Comparison of ENCODE assay signal across 1 cellular context in genomic region chr2:27638709-27639108, GRCh38.
A peak's percentile ranks its signal among the peaks of the same experiment; 100 is the strongest.
TF ChIP-seq lines count a peak whose summit lies in the region.

No MANE protein-coding gene starts in this region.

TF ChIP-seq in SK-N-SH, 30 proteins besides CTCF, POLR2A, EP300 and RAD21:
- TF ChIP-seq POLR2AphosphoS5 (IDR thresholded peaks at IDR 0.05; ENCODE audit: low read depth, low read length) (no peak), GATA2 (CRISPR knock-in tag; IDR thresholded peaks at IDR 0.05) (no peak), JUND (IDR thresholded peaks at IDR 0.05) (peak; percentile 23; the same call in 1 of the 2 replicates), MEF2A (IDR thresholded peaks at IDR 0.05; ENCODE audit: borderline replicate concordance, low read depth) (no peak), MAX (IDR thresholded peaks at IDR 0.05; ENCODE audit: low read depth) (no peak), ELF1 (IDR thresholded peaks at IDR 0.05) (no peak), TCF12 (IDR thresholded peaks at IDR 0.05) (peak; percentile 24), TAF1 (IDR thresholded peaks at IDR 0.05; ENCODE audit: borderline replicate concordance, low read depth, low read length) (no peak), RCOR1 (IDR thresholded peaks at IDR 0.05; ENCODE audit: low read length) (no peak), RXRA (IDR thresholded peaks at IDR 0.05; ENCODE audit: borderline replicate concordance, low read depth) (no peak), NFIC (IDR thresholded peaks at IDR 0.05; ENCODE audit: borderline replicate concordance) (peak; percentile 20), MXI1 (IDR thresholded peaks at IDR 0.05; ENCODE audit: low read depth, low read length) (no peak), TEAD4 (IDR thresholded peaks at IDR 0.05; ENCODE audit: borderline replicate concordance, insufficient read depth) (0 out of 2 replicates have a peak, but pooled peaks have one; percentile 7), SIN3A (IDR thresholded peaks at IDR 0.05; ENCODE audit: borderline replicate concordance, low read depth, low read length) (no peak), YY1 (IDR thresholded peaks at IDR 0.05; ENCODE audit: low read depth) (no peak)
- TF ChIP-seq, protein P1, sequence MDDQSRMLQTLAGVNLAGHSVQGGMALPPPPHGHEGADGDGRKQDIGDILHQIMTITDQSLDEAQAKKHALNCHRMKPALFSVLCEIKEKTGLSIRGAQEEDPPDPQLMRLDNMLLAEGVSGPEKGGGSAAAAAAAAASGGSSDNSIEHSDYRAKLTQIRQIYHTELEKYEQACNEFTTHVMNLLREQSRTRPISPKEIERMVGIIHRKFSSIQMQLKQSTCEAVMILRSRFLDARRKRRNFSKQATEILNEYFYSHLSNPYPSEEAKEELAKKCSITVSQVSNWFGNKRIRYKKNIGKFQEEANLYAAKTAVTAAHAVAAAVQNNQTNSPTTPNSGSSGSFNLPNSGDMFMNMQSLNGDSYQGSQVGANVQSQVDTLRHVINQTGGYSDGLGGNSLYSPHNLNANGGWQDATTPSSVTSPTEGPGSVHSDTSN (IDR thresholded peaks at IDR 0.05) = 0 out of 2 replicates have a peak, but pooled peaks have one; percentile 44
- TF ChIP-seq, protein P2, sequence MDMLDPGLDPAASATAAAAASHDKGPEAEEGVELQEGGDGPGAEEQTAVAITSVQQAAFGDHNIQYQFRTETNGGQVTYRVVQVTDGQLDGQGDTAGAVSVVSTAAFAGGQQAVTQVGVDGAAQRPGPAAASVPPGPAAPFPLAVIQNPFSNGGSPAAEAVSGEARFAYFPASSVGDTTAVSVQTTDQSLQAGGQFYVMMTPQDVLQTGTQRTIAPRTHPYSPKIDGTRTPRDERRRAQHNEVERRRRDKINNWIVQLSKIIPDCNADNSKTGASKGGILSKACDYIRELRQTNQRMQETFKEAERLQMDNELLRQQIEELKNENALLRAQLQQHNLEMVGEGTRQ (IDR thresholded peaks at IDR 0.05; ENCODE audit: borderline replicate concordance, low read depth, low read length) = no peak
- TF ChIP-seq, protein P3, sequence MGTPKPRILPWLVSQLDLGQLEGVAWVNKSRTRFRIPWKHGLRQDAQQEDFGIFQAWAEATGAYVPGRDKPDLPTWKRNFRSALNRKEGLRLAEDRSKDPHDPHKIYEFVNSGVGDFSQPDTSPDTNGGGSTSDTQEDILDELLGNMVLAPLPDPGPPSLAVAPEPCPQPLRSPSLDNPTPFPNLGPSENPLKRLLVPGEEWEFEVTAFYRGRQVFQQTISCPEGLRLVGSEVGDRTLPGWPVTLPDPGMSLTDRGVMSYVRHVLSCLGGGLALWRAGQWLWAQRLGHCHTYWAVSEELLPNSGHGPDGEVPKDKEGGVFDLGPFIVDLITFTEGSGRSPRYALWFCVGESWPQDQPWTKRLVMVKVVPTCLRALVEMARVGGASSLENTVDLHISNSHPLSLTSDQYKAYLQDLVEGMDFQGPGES (IDR thresholded peaks at IDR 0.05; ENCODE audit: low read depth, low read length) = no peak
